Comparison of ENCODE assay signal across 22 cellular contexts in genomic region chr4:186604124-186604627, GRCh38. TPM values are rescaled to one million over a fixed set of nuclear protein-coding genes. Genes with fewer than 3 reads are reported as not detected.
"Had no signal": no experiment of that assay in that cellular context is flagged by ENCODE, and none has a peak within 500 bp of the region (broad histone marks: within the 10 kb centered on the region; RNA-seq: fewer than 3 reads in every experiment).

No MANE protein-coding gene starts in this region.

- H3K27ac Mint-ChIP-seq: activated naive CD8-positive, alpha-beta T cell; dendritic cell treated with granulocyte-macrophage colony-stimulating factor and Interleukin-4, amounts not matched to agents 40 ng/mL and 50 ng/mL, for 4 days; immature natural killer cell; progenitor cell of endocrine pancreas had no signal

- H3K36me3 Mint-ChIP-seq: activated naive CD8-positive, alpha-beta T cell had no signal

- H3K27me3 Mint-ChIP-seq: activated naive CD8-positive, alpha-beta T cell; dendritic cell treated with granulocyte-macrophage colony-stimulating factor and Interleukin-4, amounts not matched to agents 40 ng/mL and 50 ng/mL, for 4 days; progenitor cell of endocrine pancreas had no signal

- ATAC-seq: gastroesophageal sphincter; heart right ventricle; stimulated activated naive CD8-positive, alpha-beta T cell treated with anti-CD3 and anti-CD28 coated beads, Interleukin-15, Interleukin-2, amounts not matched to agents 100 U/mL and 50 U/mL, for 24 hours had no signal

- DNase-seq: activated CD4-positive, alpha-beta T cell treated with anti-CD3 and anti-CD28 coated beads, Interleukin-2, amount 50 U/mL, for 4 hours; effector CD8-positive, alpha-beta T cell; heart right ventricle; immature natural killer cell; kidney glomerular epithelial cell; left ventricle myocardium inferior; mammary epithelial cell; midbrain; occipital lobe; stimulated activated naive CD8-positive, alpha-beta T cell treated with anti-CD3 and anti-CD28 coated beads, Interleukin-15, Interleukin-2, amounts not matched to agents 100 U/mL and 50 U/mL, for 24 hours had no signal

- H3K4me3 Mint-ChIP-seq: activated naive CD8-positive, alpha-beta T cell; dendritic cell treated with granulocyte-macrophage colony-stimulating factor and Interleukin-4, amounts not matched to agents 40 ng/mL and 50 ng/mL, for 4 days; immature natural killer cell had no signal

- H3K4me1 Mint-ChIP-seq: immature natural killer cell had no signal

RNA-seq across cellular contexts. Expression of gene MTNR1A, which starts 48.8 kb away (rescaled TPM):
- total RNA-seq: activated CD8-positive, alpha-beta memory T cell treated with anti-CD3 and anti-CD28 coated beads for 36 hours; chondrocyte; endothelial cell of umbilical vein; esophagus muscularis mucosa; gastroesophageal sphincter; heart right ventricle; left ventricle myocardium inferior; right atrium auricular region; skeletal muscle tissue; tibial nerve; vagina had no signal
